Comparison of ENCODE assay signal across 8 cellular contexts in genomic region chr1:86396503-86396900, GRCh38. TPM values are rescaled to one million over a fixed set of nuclear protein-coding genes. Genes with fewer than 3 reads are reported as not detected.
DNase-seq lines count a peak whose midpoint lies in the region; ATAC-seq, FAIRE-seq and TF ChIP-seq lines count a peak whose summit lies in the region.

No MANE protein-coding gene starts in this region.

- TF ChIP-seq POLR2A in testis (IDR thresholded peaks at IDR 0.05) = no peak

- peak overlapping the region; percentile 89 for H3K4me3 ChIP-seq in AG10803 (ENCODE audit: low read length)
- H3K4me3 ChIP-seq in keratinocyte (ENCODE audit: control insufficient read depth in 2 of 3, extremely low read depth in 1 of 3, insufficient read depth in 2 of 3, low read depth in 1 of 3, low read length in 3 of 3) = peak overlapping the region; percentile 82 to 96 (median 92)
- H3K4me3 ChIP-seq in testis = peak overlapping the region; percentile 73 to 94

- H3K27me3 Mint-ChIP-seq in activated T-helper 1 cell treated with anti-CD3 and anti-CD28 coated beads, Interleukin-12 subunit alpha, Interleukin-12 subunit beta, Interleukin-2, Interleukin-4 antibody, amounts not matched to agents 30 ng/mL and 10 ng/mL and 1 ng/mL, durations not matched to agents 14 hours and 24 hours and 36 hours (ENCODE audit: insufficient read depth) = no peaks in the 10 kb centered on the region

- H3K27me3 ChIP-seq in keratinocyte (ENCODE audit: control insufficient read depth, extremely low read depth, insufficient read depth, low read length) (no peaks in the 10 kb centered on the region), testis (no peaks in the 10 kb centered on the region)

- WGBS in testis, 2 donors = 1 to 2% methylated on average over 9 of the region's 9 CpGs

- H3K4me1 Mint-ChIP-seq in activated T-helper 1 cell treated with anti-CD3 and anti-CD28 coated beads, Interleukin-12 subunit alpha, Interleukin-12 subunit beta, Interleukin-2, Interleukin-4 antibody, amounts not matched to agents 30 ng/mL and 10 ng/mL and 1 ng/mL, durations not matched to agents 14 hours and 24 hours and 36 hours (ENCODE audit: low read depth) = peaks cover 49% of the 10 kb centered on the region

- H3K79me2 ChIP-seq in keratinocyte (ENCODE audit: control insufficient read depth, insufficient read depth, low read length) = peaks cover 30% of the 10 kb centered on the region

- dilution Hi-C loops in keratinocyte (cut with MboI; ENCODE audit: extremely low pct_ligation_motif_present, low sequenced_read_pairs) = no loop called here

- peak overlapping the region; percentile 83 for H3K9ac ChIP-seq in keratinocyte (ENCODE audit: control insufficient read depth, extremely low read depth, insufficient read depth, low read length)

- no peak for FAIRE-seq in keratinocyte (lab: Jason Lieb, UNC)

- H3K27ac Mint-ChIP-seq in activated T-helper 1 cell treated with anti-CD3 and anti-CD28 coated beads, Interleukin-12 subunit alpha, Interleukin-12 subunit beta, Interleukin-2, Interleukin-4 antibody, amounts not matched to agents 30 ng/mL and 10 ng/mL and 1 ng/mL, durations not matched to agents 14 hours and 24 hours and 36 hours = peak overlapping the region; percentile 96

- peak overlapping the region; percentile 79 for H3K27ac ChIP-seq in keratinocyte (ENCODE audit: control insufficient read depth, insufficient read depth, low read length)
- peak overlapping the region in 1 of 2 donors; percentile 65 for H3K27ac ChIP-seq in testis

- H3K4me2 ChIP-seq in keratinocyte (ENCODE audit: control insufficient read depth, extremely low read depth, insufficient read depth, low read depth, low read length) = peak overlapping the region; percentile 98

- peaks cover under 1% of the 10 kb centered on the region for H3K9me3 Mint-ChIP-seq in activated T-helper 1 cell treated with anti-CD3 and anti-CD28 coated beads, Interleukin-12 subunit alpha, Interleukin-12 subunit beta, Interleukin-2, Interleukin-4 antibody, amounts not matched to agents 30 ng/mL and 10 ng/mL and 1 ng/mL, durations not matched to agents 14 hours and 24 hours and 36 hours

- H3K4me1 ChIP-seq in keratinocyte (ENCODE audit: control insufficient read depth, extremely low read depth, insufficient read depth, low read length) (peaks cover 14% of the 10 kb centered on the region), testis (peaks cover 6% of the 10 kb centered on the region)

- H3K36me3 ChIP-seq in keratinocyte (ENCODE audit: control insufficient read depth in 2 of 2, extremely low read depth in 1 of 2, insufficient read depth in 2 of 2, low read length in 2 of 2) (no peaks in the 10 kb centered on the region), testis (ENCODE audit: low read depth, missing control alignments) (no peaks in the 10 kb centered on the region)

- peaks cover 7% of the 10 kb centered on the region for H3K36me3 Mint-ChIP-seq in activated T-helper 1 cell treated with anti-CD3 and anti-CD28 coated beads, Interleukin-12 subunit alpha, Interleukin-12 subunit beta, Interleukin-2, Interleukin-4 antibody, amounts not matched to agents 30 ng/mL and 10 ng/mL and 1 ng/mL, durations not matched to agents 14 hours and 24 hours and 36 hours (ENCODE audit: low read depth)

- H3K9me3 ChIP-seq in keratinocyte (ENCODE audit: control insufficient read depth, low read depth, low read length) (no peaks in the 10 kb centered on the region), testis (no peaks in the 10 kb centered on the region)

- H3K4me3 Mint-ChIP-seq in activated T-helper 1 cell treated with anti-CD3 and anti-CD28 coated beads, Interleukin-12 subunit alpha, Interleukin-12 subunit beta, Interleukin-2, Interleukin-4 antibody, amounts not matched to agents 30 ng/mL and 10 ng/mL and 1 ng/mL, durations not matched to agents 14 hours and 24 hours and 36 hours = peak overlapping the region; percentile 97

- H4K20me1 ChIP-seq in keratinocyte (ENCODE audit: control insufficient read depth, extremely low read depth, insufficient read depth, low read length) = no peaks in the 10 kb centered on the region

- TF ChIP-seq CTCF in AG10803 (conservative IDR thresholded peaks at IDR 0.05; ENCODE audit: low read length) (no peak), keratinocyte (optimal IDR thresholded peaks at IDR 0.05 in 1 of 3, IDR thresholded peaks at IDR 0.05 in 1 of 3, conservative IDR thresholded peaks at IDR 0.05 in 1 of 3; ENCODE audit: extremely low read depth in 1 of 3, insufficient read depth in 2 of 3, low read length in 3 of 3) (no peak), testis (IDR thresholded peaks at IDR 0.05) (no peak)

- H2AFZ ChIP-seq in keratinocyte (ENCODE audit: control insufficient read depth, low read length) = peak overlapping the region; percentile 99

- H3K9me1 ChIP-seq in keratinocyte (ENCODE audit: control insufficient read depth, extremely low read depth, insufficient read depth, low read length) = no peaks in the 10 kb centered on the region

- ATAC-seq in GM19035 (IDR thresholded peaks at IDR 0.05; ENCODE audit: unreplicated experiment) (peak; percentile 26), HG03342 (IDR thresholded peaks at IDR 0.05; ENCODE audit: unreplicated experiment) (peak; percentile 21)

- intact Hi-C loops in activated T-helper 1 cell treated with anti-CD3 and anti-CD28 coated beads, Interleukin-12 subunit alpha, Interleukin-12 subunit beta, Interleukin-2, Interleukin-4 antibody, amounts not matched to agents 30 ng/mL and 10 ng/mL and 1 ng/mL, durations not matched to agents 14 hours and 24 hours and 36 hours (cut with micrococcal nuclease) = loop anchor here (1.0 to 10.0 kb wide), 10 partner anchors 8 to 1122 kb away; partner anchors contain the start of genes BCL10, HS2ST1, SELENOF and SH3GLB1
- intact Hi-C loops in testis (cut with DNase I; ENCODE audit: low total_unique reads) = no loop called here

- no peak for DNase-seq in AG10803 (ENCODE audit: low read depth)
- DNase-seq in activated T-helper 1 cell treated with anti-CD3 and anti-CD28 coated beads, Interleukin-12 subunit alpha, Interleukin-12 subunit beta, Interleukin-2, Interleukin-4 antibody, amounts not matched to agents 30 ng/mL and 10 ng/mL and 1 ng/mL, durations not matched to agents 14 hours and 24 hours and 36 hours (ENCODE audit: low spot score) = no peak
- no peak for DNase-seq in keratinocyte (ENCODE audit: low read depth, low spot score)
- no peak for DNase-seq in testis
- no peak for DNase-seq in NCI-H2081 (lab: John Stamatoyannopoulos, UW)
- DNase-seq in iPS-NIHi7 (ENCODE audit: extremely low spot score) = no peak

RNA-seq across cellular contexts. Expression of gene ODF2L, which starts 0.4 kb away (rescaled TPM):
- 21.0 and 22.4 TPM in 2 replicates for total RNA-seq in activated T-helper 1 cell treated with anti-CD3 and anti-CD28 coated beads, Interleukin-12 subunit alpha, Interleukin-12 subunit beta, Interleukin-2, Interleukin-4 antibody, amounts not matched to agents 30 ng/mL and 10 ng/mL and 1 ng/mL, durations not matched to agents 14 hours and 24 hours and 36 hours
- polyA plus RNA-seq in keratinocyte (11.7 to 22.0 TPM (median 13.2 TPM) in 3 replicates), testis (ENCODE audit: insufficient read depth, low read depth, low replicate concordance) (11.6 TPM)
- polyA plus RNA-seq in keratinocyte (2011; ENCODE audit: low read depth) = 47.9 TPM
- polyA plus RNA-seq in keratinocyte (2011; cell fraction: cytosol; rRNA removed) = 7.0 and 10.2 TPM in 2 replicates
- 29.7 and 45.8 TPM in 2 replicates for polyA plus RNA-seq in keratinocyte (2011; cell fraction: nucleus; rRNA removed)
- 8.0 and 14.9 TPM in 2 replicates for polyA plus RNA-seq in keratinocyte (2012; ENCODE audit: low replicate concordance)
- 0.69 to 8.8 TPM (median 5.7 TPM) in 3 replicates for polyA minus RNA-seq in keratinocyte
- polyA minus RNA-seq in keratinocyte (2011; cell fraction: cytosol; rRNA and poly(A)+ RNA removed) = 15.2 TPM
- polyA minus RNA-seq in keratinocyte (2011; cell fraction: nucleus; rRNA and poly(A)+ RNA removed) = 18.0 and 32.3 TPM in 2 replicates
- total RNA-seq in testis = 10 to 100 TPM; 25.5 to 48.6 TPM

RNA-seq across cellular contexts. Expression of gene CLCA2, which starts 27.5 kb away (rescaled TPM):
- not detected in 2 replicates for total RNA-seq in activated T-helper 1 cell treated with anti-CD3 and anti-CD28 coated beads, Interleukin-12 subunit alpha, Interleukin-12 subunit beta, Interleukin-2, Interleukin-4 antibody, amounts not matched to agents 30 ng/mL and 10 ng/mL and 1 ng/mL, durations not matched to agents 14 hours and 24 hours and 36 hours
- polyA plus RNA-seq in keratinocyte = 276 to 518 TPM (median 407 TPM) in 3 replicates
- polyA plus RNA-seq in keratinocyte (2011; ENCODE audit: low read depth) = 70.1 TPM
- 101 and 182 TPM in 2 replicates for polyA plus RNA-seq in keratinocyte (2011; cell fraction: cytosol; rRNA removed)
- 524 and 583 TPM in 2 replicates for polyA plus RNA-seq in keratinocyte (2011; cell fraction: nucleus; rRNA removed)
- polyA plus RNA-seq in keratinocyte (2012; ENCODE audit: low replicate concordance) = 118 and 196 TPM in 2 replicates
- 78.1 to 457 TPM (median 341 TPM) in 3 replicates for polyA minus RNA-seq in keratinocyte
- polyA minus RNA-seq in keratinocyte (2011; cell fraction: cytosol; rRNA and poly(A)+ RNA removed) = 162 TPM
- 516 and 884 TPM in 2 replicates for polyA minus RNA-seq in keratinocyte (2011; cell fraction: nucleus; rRNA and poly(A)+ RNA removed)
- total RNA-seq in testis = 1 to 10 TPM; 1.7 to 2.6 TPM
- polyA plus RNA-seq in testis (ENCODE audit: insufficient read depth, low read depth, low replicate concordance) = 4.5 TPM
